Comparison of ENCODE assay signal across 17 cellular contexts in genomic region chr11:9180784-9181183, GRCh38.
DNase-seq lines count a peak whose midpoint lies in the region; ATAC-seq and TF ChIP-seq lines count a peak whose summit lies in the region.
"Had no signal": no experiment of that assay in that cellular context is flagged by ENCODE, and none has a peak within 500 bp of the region (broad histone marks: within the 10 kb centered on the region; RNA-seq: fewer than 3 reads in every experiment).

No MANE protein-coding gene starts in this region.

- peaks cover 8% of the 10 kb centered on the region for H3K4me1 Mint-ChIP-seq in chondrocyte (ENCODE audit: low read depth)
- H3K4me1 Mint-ChIP-seq: activated B cell treated with CpG ODN at 0.5 μM for 24 hours had no signal

- peak overlapping the region; percentile 1 for H3K27ac ChIP-seq in lower lobe of right lung
- H3K27ac ChIP-seq: cardiac muscle cell had no signal

- ATAC-seq in lower lobe of right lung (peak; percentile 32 to 46), GM19324 (IDR thresholded peaks at IDR 0.05; ENCODE audit: low FRiP score, unreplicated experiment) (no peak), HG02642 (IDR thresholded peaks at IDR 0.05; ENCODE audit: poor library complexity, unreplicated experiment) (no peak)
- ATAC-seq: left lobe of liver; Panc1; stimulated activated naive CD8-positive, alpha-beta T cell treated with anti-CD3 and anti-CD28 coated beads, Interleukin-15, Interleukin-2, amounts not matched to agents 100 U/mL and 50 U/mL, for 24 hours had no signal

- H3K27ac Mint-ChIP-seq in chondrocyte (ENCODE audit: unreplicated experiment) = peak overlapping the region; percentile 77
- H3K27ac Mint-ChIP-seq: activated B cell treated with CpG ODN at 0.5 μM for 24 hours had no signal

- no peaks in the 10 kb centered on the region for H3K27me3 ChIP-seq in lower lobe of right lung (ENCODE audit: low read depth)
- H3K27me3 ChIP-seq: cardiac muscle cell had no signal

- peaks cover 47% of the 10 kb centered on the region for H3K36me3 ChIP-seq in lower lobe of right lung

- no peak for TF ChIP-seq CTCF in chondrocyte (IDR thresholded peaks at IDR 0.05)
- TF ChIP-seq CTCF in lower lobe of right lung (IDR thresholded peaks at IDR 0.05) = no peak

- intact Hi-C loops in lower lobe of right lung (cut with DNase I) = no loop called here

- H3K9me3 ChIP-seq in lower lobe of right lung = no peaks in the 10 kb centered on the region

- no peaks in the 10 kb centered on the region for H3K4me1 ChIP-seq in lower lobe of right lung

- no peaks in the 10 kb centered on the region for H3K9me3 Mint-ChIP-seq in chondrocyte (ENCODE audit: low read depth)
- H3K9me3 Mint-ChIP-seq: activated B cell treated with CpG ODN at 0.5 μM for 24 hours had no signal

- no peaks in the 10 kb centered on the region for H3K27me3 Mint-ChIP-seq in chondrocyte (ENCODE audit: low read depth)
- H3K27me3 Mint-ChIP-seq: activated B cell treated with CpG ODN at 0.5 μM for 24 hours had no signal

- H3K36me3 Mint-ChIP-seq in chondrocyte (ENCODE audit: low read depth) = peaks cover 30% of the 10 kb centered on the region

- H3K4me3 Mint-ChIP-seq in chondrocyte (ENCODE audit: unreplicated experiment) = no peak overlapping the region
- H3K4me3 Mint-ChIP-seq: activated B cell treated with CpG ODN at 0.5 μM for 24 hours had no signal

- DNase-seq in A172 (ENCODE audit: low spot score) = peak; percentile 46
- DNase-seq in GM03348 (ENCODE audit: low spot score) = peak; percentile 14
- DNase-seq in chondrocyte (ENCODE audit: low spot score) = no peak
- no peak for DNase-seq in lower lobe of right lung
- no peak for DNase-seq in NCI-H345 treated with DMSO at 0.1 percent for 48 hours (lab: John Stamatoyannopoulos, UW; ENCODE audit: unreplicated experiment)
- DNase-seq in stimulated activated CD4-positive, alpha-beta T cell treated with anti-CD3 and anti-CD28 coated beads, Interleukin-4, amount 100 ng/mL, for 4 hours = no peak
- DNase-seq: activated B cell treated with CpG ODN at 0.5 μM for 24 hours; activated effector memory CD4-positive, alpha-beta T cell treated with anti-CD3 and anti-CD28 coated beads, Interleukin-2, amount 50 U/mL, for 16 hours; DMS79 treated with DMSO at 0.1 percent for 48 hours; NCI-H187 treated with DMSO at 0.1 percent for 48 hours; NCI-H526 treated with DMSO at 0.1 percent for 48 hours; stimulated activated naive CD8-positive, alpha-beta T cell treated with anti-CD3 and anti-CD28 coated beads, Interleukin-15, Interleukin-2, amounts not matched to agents 100 U/mL and 50 U/mL, for 24 hours had no signal

- H3K4me3 ChIP-seq in lower lobe of right lung = no peak overlapping the region
- H3K4me3 ChIP-seq: cardiac muscle cell had no signal

Comparison
In these comparisons a context has a peak if more than half of its experiments do, and no peak if none do; other contexts are left out.
1. DNase-seq: peak in A172 (single experiment) and GM03348 (single experiment); none in chondrocyte (single experiment), lower lobe of right lung (single experiment), NCI-H345 treated with DMSO at 0.1 percent for 48 hours (single experiment) and stimulated activated CD4-positive, alpha-beta T cell treated with anti-CD3 and anti-CD28 coated beads, Interleukin-4, amount 100 ng/mL, for 4 hours (0 of 2).
2. ATAC-seq: peak in lower lobe of right lung (2 of 2); none in GM19324 (single experiment) and HG02642 (single experiment).